29 cellular contexts compared by ENCODE assay signal in the genomic region with DNA sequence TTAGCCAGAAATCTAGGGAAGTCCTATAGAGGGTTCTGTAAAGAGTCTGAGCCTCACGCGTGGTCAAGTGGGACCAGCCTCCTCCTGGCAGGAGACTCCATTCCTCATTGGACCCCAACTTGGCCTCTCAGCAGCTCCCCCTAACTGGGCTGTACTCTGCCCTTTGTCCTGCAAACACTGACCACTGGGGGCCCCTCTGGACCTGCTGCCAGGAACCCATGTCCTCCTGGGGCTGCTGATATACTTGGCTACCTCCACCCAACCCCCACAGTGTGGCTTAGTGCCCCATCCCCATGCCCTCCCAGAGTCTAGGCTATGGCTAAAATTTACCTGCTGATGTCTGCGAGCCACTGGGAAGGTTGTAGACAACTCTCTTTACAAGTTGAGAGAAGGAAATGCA.
A peak's percentile ranks its signal among the peaks of the same experiment; 100 is the strongest.
DNase-seq lines count a peak whose midpoint lies in the region; ATAC-seq, FAIRE-seq and TF ChIP-seq lines count a peak whose summit lies in the region.
"Had no signal": no experiment of that assay in that cellular context is flagged by ENCODE, and none has a peak within 500 bp of the region (broad histone marks: within the 10 kb centered on the region; RNA-seq: fewer than 3 reads in every experiment).

No MANE protein-coding gene starts in this region.

- no peak overlapping the region for H3K27ac ChIP-seq in HepG2 (ENCODE audit: extremely low read length, insufficient read depth, low read length)
- H3K27ac ChIP-seq in right lobe of liver: no peak overlapping the region
- H3K27ac ChIP-seq in SK-N-SH (ENCODE audit: low read depth in 2 of 2, low read length in 1 of 2): no peak overlapping the region
- H3K27ac ChIP-seq in sigmoid colon: no peak overlapping the region
- H3K27ac ChIP-seq: adrenal gland, breast epithelium, esophagus squamous epithelium, gastroesophageal sphincter, parathyroid adenoma, SJSA1, upper lobe of left lung had no signal

- TF ChIP-seq EP300 in HepG2 (IDR thresholded peaks at IDR 0.05; ENCODE audit: low read depth in 2 of 2, low read length in 2 of 2) (no peak), HepG2 (CRISPR knock-in tag; IDR thresholded peaks at IDR 0.05; ENCODE audit: borderline replicate concordance) (no peak), SK-N-SH (IDR thresholded peaks at IDR 0.05; ENCODE audit: borderline replicate concordance in 1 of 2, low read depth in 1 of 2, low read length in 1 of 2) (no peak), sigmoid colon (IDR thresholded peaks at IDR 0.05) (no peak)

- DNase-seq in HepG2 (ENCODE audit: low spot score) (no peak), right lobe of liver (no peak), SK-N-SH (no peak), A172 (ENCODE audit: low spot score) (no peak), sigmoid colon (no peak)
- DNase-seq in central memory CD4-positive, alpha-beta T cell: no peak
- DNase-seq: ACHN; activated CD4-positive, alpha-beta T cell treated with anti-CD3 and anti-CD28 coated beads for 4 hours; activated naive CD4-positive, alpha-beta T cell treated with Interleukin-2 at 50 U/mL for 16 hours; activated T-cell treated with anti-CD3 and anti-CD28 coated beads, Interleukin-2, amount 50 U/mL, for 4 hours; effector memory CD8-positive, alpha-beta T cell; esophagus squamous epithelium; GDM1; hypothalamus; NCI-H1436; NCI-H510A; stimulated activated CD4-positive, alpha-beta T cell treated with anti-CD3 and anti-CD28 coated beads, Interleukin-15, amount 100 ng/mL, for 24 hours; upper lobe of left lung had no signal

- no peak overlapping the region for H3K4me2 ChIP-seq in HepG2 (ENCODE audit: low read depth, low read length)
- no peak overlapping the region for H3K4me2 ChIP-seq in SK-N-SH

- H3K9me3 ChIP-seq in HepG2 (ENCODE audit: low read length) (no peaks in the 10 kb centered on the region), right lobe of liver (no peaks in the 10 kb centered on the region), SK-N-SH (no peaks in the 10 kb centered on the region), sigmoid colon (no peaks in the 10 kb centered on the region)
- H3K9me3 ChIP-seq: adrenal gland, breast epithelium, esophagus squamous epithelium, gastroesophageal sphincter, MG63, SJSA1, upper lobe of left lung had no signal

- peaks cover 0 to 7% of the 10 kb centered on the region in 2 experiments; a peak in 3 of 5 replicates for H3K36me3 ChIP-seq in HepG2 (replicated peaks in 1 of 2; ENCODE audit: control insufficient read depth in 1 of 2, insufficient read depth in 2 of 2, low read length in 2 of 2)
- H3K36me3 ChIP-seq in right lobe of liver: no peaks in the 10 kb centered on the region
- H3K36me3 ChIP-seq in SK-N-SH (replicated peaks in 1 of 2; ENCODE audit: control insufficient read depth in 1 of 2, insufficient read depth in 2 of 2, low read length in 1 of 2): peaks cover 45 to 59% of the 10 kb centered on the region in 2 experiments
- peaks cover 0 to 50% (median 7%) of the 10 kb centered on the region in 4 donors for H3K36me3 ChIP-seq in sigmoid colon
- H3K36me3 ChIP-seq: adrenal gland, breast epithelium, upper lobe of left lung had no signal

- H3K79me2 ChIP-seq in HepG2 (ENCODE audit: insufficient read depth, low read length) (no peaks in the 10 kb centered on the region), SK-N-SH (ENCODE audit: insufficient read depth) (no peaks in the 10 kb centered on the region; the same call in 1 of the 2 replicates)
- H3K79me2 ChIP-seq: parathyroid adenoma had no signal

- TF ChIP-seq CTCF in HepG2 (CRISPR knock-in tag; IDR thresholded peaks at IDR 0.05) (peak; percentile 56), right lobe of liver (IDR thresholded peaks at IDR 0.05) (no peak), SK-N-SH (IDR thresholded peaks at IDR 0.05) (no peak), sigmoid colon (IDR thresholded peaks at IDR 0.05) (no peak)

- H3K9ac ChIP-seq in HepG2 (ENCODE audit: insufficient read depth, low read depth, low read length) (no peak overlapping the region), SK-N-SH (no peak overlapping the region)
- H3K9ac ChIP-seq: parathyroid adenoma had no signal

- no TSS peak for BruUV-seq in HepG2 (replicated peaks; lab: Mats Ljungman, UMichigan)

- in situ Hi-C loops in HepG2 (cut with HindIII; ENCODE audit: extremely low pct_ligation_motif_present, low pct_unique_long_range_greater_than_20kb): no loop called here

- no peak overlapping the region for H2AFZ ChIP-seq in HepG2 (ENCODE audit: low read length)
- no peak overlapping the region for H2AFZ ChIP-seq in SK-N-SH (ENCODE audit: low read depth)
- H2AFZ ChIP-seq: parathyroid adenoma had no signal

- intact Hi-C loops in HepG2 (cut with micrococcal nuclease; ENCODE audit: unreplicated experiment): no loop called here
- intact Hi-C loops in right lobe of liver (cut with DNase I): loop anchor here (10.0 kb wide), 2 partner anchors 233 to 243 kb away; no protein-coding TSS in a partner anchor
- intact Hi-C loops in sigmoid colon (cut with DNase I): loop anchor here (10.0 kb wide), 1 partner anchor 433 kb away; no protein-coding TSS in a partner anchor

- no peaks in the 10 kb centered on the region for H3K9me2 ChIP-seq in SK-N-SH

- H3K4me1 ChIP-seq in HepG2 (ENCODE audit: insufficient read depth, low read length): peaks cover 10% of the 10 kb centered on the region
- peaks cover 0 to 6% (median 0%) of the 10 kb centered on the region in 4 donors for H3K4me1 ChIP-seq in right lobe of liver
- H3K4me1 ChIP-seq in SK-N-SH (ENCODE audit: control insufficient read depth in 1 of 2, insufficient read depth in 2 of 2, low read depth in 1 of 2, low read length in 1 of 2): peaks cover 0 to 3% of the 10 kb centered on the region in 2 experiments; a peak in 1 of 4 replicates
- H3K4me1 ChIP-seq in sigmoid colon: peaks cover 0 to 7% (median 3%) of the 10 kb centered on the region in 4 donors
- H3K4me1 ChIP-seq: adrenal gland, breast epithelium, parathyroid adenoma had no signal

- H4K20me1 ChIP-seq in HepG2 (ENCODE audit: insufficient read depth, low read length) (no peaks in the 10 kb centered on the region), SK-N-SH (ENCODE audit: insufficient read depth) (no peaks in the 10 kb centered on the region)

- H3F3A ChIP-seq in SK-N-SH (replicated peaks; ENCODE audit: insufficient read depth): peaks cover 12% of the 10 kb centered on the region

- no peak for TF ChIP-seq RAD21 in HepG2 (CRISPR knock-in tag; IDR thresholded peaks at IDR 0.05)
- 0 out of 2 replicates have a peak, but pooled peaks have one; percentile 4 for TF ChIP-seq RAD21 in SK-N-SH (IDR thresholded peaks at IDR 0.05; ENCODE audit: low read length)

- CTCF ChIA-PET in HepG2 (lab: Yijun Ruan, JAX; ENCODE audit: low intra/inter-chr PET ratio, low total read pairs) (no interaction called here), SK-N-SH (lab: Yijun Ruan, JAX) (interaction anchor here (4.6 kb wide), 1 partner anchor 246 kb away, joined by 21 read pairs; no protein-coding TSS in a partner anchor)

- POLR2A ChIA-PET in HepG2 (lab: Yijun Ruan, JAX): no interaction called here
- POLR2A ChIA-PET in SK-N-SH (lab: Yijun Ruan, JAX): no interaction called here

- no peak for FAIRE-seq in HepG2 (lab: Jason Lieb, UNC)
- FAIRE-seq: GM19239 had no signal

- no peak for TF ChIP-seq POLR2A in HepG2 (IDR thresholded peaks at IDR 0.05; ENCODE audit: insufficient read depth in 1 of 2, low read depth in 2 of 2, low read length in 2 of 2)
- no peak for TF ChIP-seq POLR2A in right lobe of liver (IDR thresholded peaks at IDR 0.05)
- TF ChIP-seq POLR2A in sigmoid colon (IDR thresholded peaks at IDR 0.05): no peak

- 97% methylated on average over 3 of the region's 3 CpGs for WGBS in HepG2 (ENCODE audit: low lambda C conversion rate)
- WGBS in right lobe of liver (ENCODE audit: insufficient coverage, low coverage, low lambda C conversion rate, missing lambda C conversion rate): 94% methylated on average over 2 of the region's 3 CpGs
- WGBS in SK-N-SH (ENCODE audit: low lambda C conversion rate): 93% methylated on average over 3 of the region's 3 CpGs
- 88 to 94% methylated on average over 3 of the region's 3 CpGs for WGBS in sigmoid colon, 2 donors

- H3K27me3 ChIP-seq in HepG2 (ENCODE audit: control insufficient read depth in 1 of 2, insufficient read depth in 2 of 2, low read length in 2 of 2) (no peaks in the 10 kb centered on the region), right lobe of liver (no peaks in the 10 kb centered on the region), SK-N-SH (ENCODE audit: insufficient read depth) (no peaks in the 10 kb centered on the region), sigmoid colon (no peaks in the 10 kb centered on the region)
- H3K27me3 ChIP-seq: adrenal gland, breast epithelium, esophagus squamous epithelium, gastroesophageal sphincter, MG63, SJSA1, upper lobe of left lung had no signal

- peak; percentile 76 for ATAC-seq in HepG2
- ATAC-seq in right lobe of liver: no peak
- peak; percentile 10 for ATAC-seq in esophagus mucosa
- ATAC-seq in GM21526 (IDR thresholded peaks at IDR 0.05; ENCODE audit: low FRiP score, unreplicated experiment): no peak
- ATAC-seq: activated T-cell treated with anti-CD3 and anti-CD28 coated beads, Interleukin-2, amount 50 U/mL, for 4 hours; effector memory CD8-positive, alpha-beta T cell; gastroesophageal sphincter; sciatic nerve had no signal

- H3K4me3 ChIP-seq in HepG2 (replicated peaks in 1 of 3; ENCODE audit: insufficient read depth in 1 of 3, low read depth in 2 of 3, low read length in 3 of 3): no peak overlapping the region
- H3K4me3 ChIP-seq in right lobe of liver: no peak overlapping the region
- H3K4me3 ChIP-seq in SK-N-SH (ENCODE audit: low read depth in 2 of 2, low read length in 1 of 2): no peak overlapping the region
- no peak overlapping the region for H3K4me3 ChIP-seq in sigmoid colon
- H3K4me3 ChIP-seq: adrenal gland, breast epithelium, coronary artery, esophagus squamous epithelium, gastroesophageal sphincter, MG63, SJSA1, upper lobe of left lung had no signal

TF ChIP-seq in HepG2, 621 proteins besides CTCF, POLR2A, EP300 and RAD21 (continues in another document):
- no peak for TF ChIP-seq GABPA (IDR thresholded peaks at IDR 0.05; ENCODE audit: low read depth, low read length)
- no peak for TF ChIP-seq GABPA (CRISPR knock-in tag; IDR thresholded peaks at IDR 0.05; ENCODE audit: low read depth)
- TF ChIP-seq STAG1 (CRISPR knock-in tag; IDR thresholded peaks at IDR 0.05): peak; percentile 24; the same call in 1 of the 2 replicates
- no peak for TF ChIP-seq ZNF260 (CRISPR knock-in tag; IDR thresholded peaks at IDR 0.05; ENCODE audit: borderline replicate concordance, low read depth)

TF ChIP-seq in SK-N-SH, 30 proteins besides CTCF, POLR2A, EP300 and RAD21 (continues in another document):
- TF ChIP-seq, protein P1, sequence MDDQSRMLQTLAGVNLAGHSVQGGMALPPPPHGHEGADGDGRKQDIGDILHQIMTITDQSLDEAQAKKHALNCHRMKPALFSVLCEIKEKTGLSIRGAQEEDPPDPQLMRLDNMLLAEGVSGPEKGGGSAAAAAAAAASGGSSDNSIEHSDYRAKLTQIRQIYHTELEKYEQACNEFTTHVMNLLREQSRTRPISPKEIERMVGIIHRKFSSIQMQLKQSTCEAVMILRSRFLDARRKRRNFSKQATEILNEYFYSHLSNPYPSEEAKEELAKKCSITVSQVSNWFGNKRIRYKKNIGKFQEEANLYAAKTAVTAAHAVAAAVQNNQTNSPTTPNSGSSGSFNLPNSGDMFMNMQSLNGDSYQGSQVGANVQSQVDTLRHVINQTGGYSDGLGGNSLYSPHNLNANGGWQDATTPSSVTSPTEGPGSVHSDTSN (IDR thresholded peaks at IDR 0.05): no peak
- no peak for TF ChIP-seq FOSL2 (IDR thresholded peaks at IDR 0.05; ENCODE audit: borderline replicate concordance, low read depth)

Comparison
In these comparisons a context has a peak if more than half of its experiments do, and no peak if none do; other contexts are left out.
1. ATAC-seq: peak in HepG2 (single experiment) and esophagus mucosa (single experiment); none in right lobe of liver (0 of 4) and GM21526 (single experiment).